In the genomic region with DNA sequence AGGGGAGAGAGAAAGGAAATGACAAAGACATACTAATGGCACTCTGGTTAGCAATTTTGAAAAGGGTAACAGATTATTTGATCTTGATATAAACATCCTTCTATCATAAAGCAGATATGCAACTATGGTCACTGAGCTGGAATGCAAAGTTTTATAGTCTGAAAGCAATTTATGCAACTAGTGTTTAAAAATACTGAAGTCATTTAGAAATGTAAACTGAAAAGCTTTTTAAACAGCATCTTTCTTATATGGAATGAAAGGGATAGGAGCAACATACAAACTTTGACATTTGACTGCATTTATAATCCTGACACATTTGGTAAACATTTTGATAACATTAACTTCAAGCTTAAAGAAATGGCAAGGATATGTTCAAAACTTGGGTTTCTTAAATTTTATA, we compare ENCODE assay signal across 26 cellular contexts. TPM values are rescaled to one million over a fixed set of nuclear protein-coding genes. Genes with fewer than 3 reads are reported as not detected.
"Had no signal": no experiment of that assay in that cellular context is flagged by ENCODE, and none has a peak within 500 bp of the region (broad histone marks: within the 10 kb centered on the region; RNA-seq: fewer than 3 reads in every experiment).

No MANE protein-coding gene starts in this region.

- H3K36me3 ChIP-seq: colonic mucosa, esophagus squamous epithelium, gastrocnemius medialis, heart right ventricle, left lung, lower lobe of right lung had no signal

- H3K9me3 Mint-ChIP-seq: dendritic cell treated with granulocyte-macrophage colony-stimulating factor and Interleukin-4, amounts not matched to agents 40 ng/mL and 50 ng/mL, for 4 days; effector memory CD8-positive, alpha-beta T cell; endodermal cell had no signal

- H3K4me1 ChIP-seq: colonic mucosa, esophagus squamous epithelium, gastrocnemius medialis, heart right ventricle, left lung, lower lobe of right lung had no signal

- H3K27me3 Mint-ChIP-seq: dendritic cell treated with granulocyte-macrophage colony-stimulating factor and Interleukin-4, amounts not matched to agents 40 ng/mL and 50 ng/mL, for 4 days; effector memory CD8-positive, alpha-beta T cell had no signal

- H3K4me3 Mint-ChIP-seq: dendritic cell treated with granulocyte-macrophage colony-stimulating factor and Interleukin-4, amounts not matched to agents 40 ng/mL and 50 ng/mL, for 4 days; effector memory CD8-positive, alpha-beta T cell; endodermal cell had no signal

- H3K27ac Mint-ChIP-seq: dendritic cell treated with granulocyte-macrophage colony-stimulating factor and Interleukin-4, amounts not matched to agents 40 ng/mL and 50 ng/mL, for 4 days; effector memory CD8-positive, alpha-beta T cell; endodermal cell had no signal

- DNase-seq: colonic mucosa; cortex of kidney; effector CD8-positive, alpha-beta T cell; effector memory CD8-positive, alpha-beta T cell; endodermal cell; erythroblast; esophagus squamous epithelium; foreskin fibroblast; foreskin melanocyte; gastrocnemius medialis; glutamatergic neuron; head of caudate nucleus; heart right ventricle; hippocampal formation; left cardiac atrium; left lung; left ventricle myocardium superior; lower lobe of right lung; mesendoderm; midbrain had no signal

- ATAC-seq: effector memory CD8-positive, alpha-beta T cell; esophagus mucosa; gastrocnemius medialis; heart right ventricle; left cardiac atrium; left lung; left ventricle myocardium superior; lower lobe of right lung had no signal

- H3K27me3 ChIP-seq: colonic mucosa, esophagus squamous epithelium, gastrocnemius medialis, left lung had no signal

- H3K9me3 ChIP-seq: colonic mucosa, esophagus squamous epithelium, gastrocnemius medialis, heart right ventricle, lower lobe of right lung had no signal

- H3K27ac ChIP-seq: colonic mucosa, epithelial cell of prostate, esophagus squamous epithelium, gastrocnemius medialis, heart right ventricle, left lung, lower lobe of right lung had no signal

- H3K4me3 ChIP-seq: colonic mucosa, esophagus squamous epithelium, gastrocnemius medialis, heart right ventricle, left lung, lower lobe of right lung had no signal

RNA-seq across cellular contexts. Expression of a gene that starts 28.7 kb away (rescaled TPM):
- total RNA-seq: dermis microvascular lymphatic vessel endothelial cell, esophagus mucosa, lower lobe of right lung, lung microvascular endothelial cell, mononuclear cell had no signal
